Comparison of ENCODE assay signal across 8 cellular contexts in the genomic region with DNA sequence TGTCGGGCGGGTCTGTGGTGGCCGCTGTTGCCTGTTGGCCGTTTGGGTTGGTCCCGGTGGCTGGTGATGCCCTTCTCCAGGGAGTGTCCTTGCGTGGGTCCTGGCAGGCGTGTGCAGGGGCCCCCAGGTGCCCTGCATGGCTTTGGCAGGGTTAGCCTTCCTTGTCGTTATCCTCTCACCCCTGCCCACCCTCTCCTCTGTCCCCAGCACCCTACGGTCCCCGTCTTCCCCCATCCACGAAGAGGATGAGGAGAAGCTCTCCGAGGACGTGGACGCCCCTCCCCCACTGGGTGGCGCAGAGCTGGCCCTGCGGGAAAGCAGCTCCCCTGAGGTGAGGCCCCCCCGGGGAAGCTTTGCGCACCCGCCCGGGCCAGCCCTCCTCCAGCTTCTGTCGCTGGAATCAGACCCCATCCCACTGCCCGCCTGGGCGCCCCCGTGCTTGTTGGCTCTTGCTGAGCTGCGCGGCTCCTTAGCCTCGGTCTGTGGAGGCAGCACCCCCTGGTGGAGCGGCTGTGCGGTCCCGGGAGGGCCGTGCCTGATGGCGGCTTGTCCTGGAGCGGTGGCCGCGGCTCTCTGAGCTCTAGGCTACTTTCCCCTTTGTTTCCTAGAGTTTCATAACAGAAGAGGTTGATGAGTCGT. TPM values are rescaled to one million over a fixed set of nuclear protein-coding genes. Genes with fewer than 3 reads are reported as not detected.
DNase-seq lines count a peak whose midpoint lies in the region; ATAC-seq and TF ChIP-seq lines count a peak whose summit lies in the region.

No MANE protein-coding gene starts in this region.

- DNase-seq in stimulated activated CD4-positive, alpha-beta T cell treated with anti-CD3 and anti-CD28 coated beads, Interleukin-12 subunit alpha, Interleukin-12 subunit beta, amount 100 ng/mL, for 48 hours (ENCODE audit: low read depth in 2 of 3, low spot score in 1 of 3) = peak in 2 of 3 donors; percentile 17 to 40
- no peak for DNase-seq in stimulated activated CD4-positive, alpha-beta T cell treated with anti-CD3 and anti-CD28 coated beads, Interleukin-12 subunit alpha, Interleukin-12 subunit beta, amount 100 ng/mL, for 4 hours
- DNase-seq in activated CD8-positive, alpha-beta memory T cell treated with anti-CD3 and anti-CD28 coated beads for 24 hours = peak; percentile 73
- DNase-seq in glutamatergic neuron (peak; percentile 80), NCI-H187 treated with DMSO at 0.1 percent for 48 hours (lab: John Stamatoyannopoulos, UW) (no peak)
- DNase-seq in stimulated activated CD4-positive, alpha-beta T cell treated with anti-CD3 and anti-CD28 coated beads, Interleukin-2, amount 100 ng/mL, for 24 hours = peak; percentile 46 to 59

- H3K36me3 Mint-ChIP-seq in glutamatergic neuron (ENCODE audit: unreplicated experiment) = no peaks in the 10 kb centered on the region

- H3K27me3 Mint-ChIP-seq in glutamatergic neuron (ENCODE audit: unreplicated experiment) = peaks cover 11% of the 10 kb centered on the region

- no peak overlapping the region for H3K4me3 Mint-ChIP-seq in glutamatergic neuron (ENCODE audit: unreplicated experiment)

- H3K27ac Mint-ChIP-seq in glutamatergic neuron (ENCODE audit: unreplicated experiment) = no peak overlapping the region

- peak; percentile 60 for TF ChIP-seq CTCF in glutamatergic neuron (IDR thresholded peaks at IDR 0.05; ENCODE audit: partially characterized antibody, unreplicated experiment)

- peaks cover 6% of the 10 kb centered on the region for H3K9me3 Mint-ChIP-seq in glutamatergic neuron (ENCODE audit: unreplicated experiment)

- no peak for ATAC-seq in HG03469 (IDR thresholded peaks at IDR 0.05; ENCODE audit: unreplicated experiment)
- no peak for ATAC-seq in GM18867 (IDR thresholded peaks at IDR 0.05; ENCODE audit: unreplicated experiment)

- no peaks in the 10 kb centered on the region for H3K4me1 Mint-ChIP-seq in glutamatergic neuron (ENCODE audit: low read depth, unreplicated experiment)

RNA-seq across cellular contexts. Expression of a gene that starts 10.6 kb away (rescaled TPM):
- total RNA-seq in glutamatergic neuron (ENCODE audit: unreplicated experiment) = 34.3 TPM

RNA-seq across cellular contexts. Expression of a gene that starts 51.3 kb away (rescaled TPM):
- total RNA-seq in glutamatergic neuron (ENCODE audit: unreplicated experiment) = 43.5 TPM

RNA-seq across cellular contexts. Expression of a gene that starts 51.6 kb away (rescaled TPM):
- total RNA-seq in glutamatergic neuron (ENCODE audit: unreplicated experiment) = 0.59 TPM

RNA-seq across cellular contexts. Expression of a gene that starts 58.1 kb away (rescaled TPM):
- total RNA-seq in glutamatergic neuron (ENCODE audit: unreplicated experiment) = 150 TPM

Comparison
In these comparisons a context has a peak if more than half of its experiments do, and no peak if none do; other contexts are left out.
1. DNase-seq: peak in stimulated activated CD4-positive, alpha-beta T cell treated with anti-CD3 and anti-CD28 coated beads, Interleukin-12 subunit alpha, Interleukin-12 subunit beta, amount 100 ng/mL, for 48 hours (2 of 3), activated CD8-positive, alpha-beta memory T cell treated with anti-CD3 and anti-CD28 coated beads for 24 hours (single experiment), glutamatergic neuron (single experiment) and stimulated activated CD4-positive, alpha-beta T cell treated with anti-CD3 and anti-CD28 coated beads, Interleukin-2, amount 100 ng/mL, for 24 hours (2 of 2); none in stimulated activated CD4-positive, alpha-beta T cell treated with anti-CD3 and anti-CD28 coated beads, Interleukin-12 subunit alpha, Interleukin-12 subunit beta, amount 100 ng/mL, for 4 hours (single experiment) and NCI-H187 treated with DMSO at 0.1 percent for 48 hours (single experiment).